Comparison of ENCODE assay signal across 11 cellular contexts in genomic region chr2:136376211-136376610, GRCh38.
DNase-seq lines count a peak whose midpoint lies in the region; ATAC-seq, FAIRE-seq and TF ChIP-seq lines count a peak whose summit lies in the region.
"Had no signal": no experiment of that assay in that cellular context is flagged by ENCODE, and none has a peak within 500 bp of the region (broad histone marks: within the 10 kb centered on the region; RNA-seq: fewer than 3 reads in every experiment).

No MANE protein-coding gene starts in this region.

- H2AFZ ChIP-seq in OCI-LY3 (ENCODE audit: low read depth, low read length) (no peak overlapping the region), GM12878 (ENCODE audit: control insufficient read depth, low read depth, low read length) (no peak overlapping the region)
- H2AFZ ChIP-seq: parathyroid adenoma had no signal

- H3K9me3 Mint-ChIP-seq in stimulated activated effector memory CD8-positive, alpha-beta T cell treated with anti-CD3 and anti-CD28 coated beads, Interleukin-12 subunit alpha, Interleukin-12 subunit beta, amount 100 ng/mL, for 72 hours, result no peaks in the 10 kb centered on the region

- in situ Hi-C loops in GM12878 (cut with MboI), result loop anchor here (5.0 to 25.0 kb wide), 2 partner anchors 319 to 1389 kb away; no protein-coding TSS in a partner anchor

- DNase-seq in activated CD8-positive, alpha-beta memory T cell treated with anti-CD3 and anti-CD28 coated beads for 24 hours, result peak; percentile 57
- no peak for DNase-seq in activated CD8-positive, alpha-beta memory T cell treated with anti-CD3 and anti-CD28 coated beads, Interleukin-2, amount 50 U/mL, for 4 hours
- no peak for DNase-seq in GM12878 (ENCODE audit: low read depth, low spot score)
- DNase-seq in stimulated activated effector memory CD8-positive, alpha-beta T cell treated with anti-CD3 and anti-CD28 coated beads, Interleukin-12 subunit alpha, Interleukin-12 subunit beta, amount 100 ng/mL, for 72 hours (ENCODE audit: low spot score in 2 of 2), result no peak
- no peak for DNase-seq in globus pallidus (ENCODE audit: low spot score)
- no peak for DNase-seq in prostate gland (ENCODE audit: low spot score)
- no peak for DNase-seq in T1000 (lab: John Stamatoyannopoulos, UW)
- DNase-seq: esophagus squamous epithelium, KG1 had no signal

- no peaks in the 10 kb centered on the region for H3K79me2 ChIP-seq in OCI-LY3 (ENCODE audit: low read length)
- H3K79me2 ChIP-seq in GM12878 (ENCODE audit: control insufficient read depth, insufficient read depth, low read length), result no peaks in the 10 kb centered on the region
- H3K79me2 ChIP-seq: parathyroid adenoma had no signal

- FAIRE-seq in GM12878 (lab: Jason Lieb, UNC), result no peak

- H3K4me3 Mint-ChIP-seq in stimulated activated effector memory CD8-positive, alpha-beta T cell treated with anti-CD3 and anti-CD28 coated beads, Interleukin-12 subunit alpha, Interleukin-12 subunit beta, amount 100 ng/mL, for 72 hours, result peak overlapping the region; percentile 42

- H3K4me1 Mint-ChIP-seq in stimulated activated effector memory CD8-positive, alpha-beta T cell treated with anti-CD3 and anti-CD28 coated beads, Interleukin-12 subunit alpha, Interleukin-12 subunit beta, amount 100 ng/mL, for 72 hours, result peaks cover 49% of the 10 kb centered on the region

- H3K4me1 ChIP-seq in OCI-LY3 (ENCODE audit: low read length), result peaks cover 52% of the 10 kb centered on the region
- H3K4me1 ChIP-seq in GM12878 (ENCODE audit: control insufficient read depth, insufficient read depth, low read length), result peaks cover 30% of the 10 kb centered on the region
- no peaks in the 10 kb centered on the region for H3K4me1 ChIP-seq in prostate gland (replicated peaks)
- H3K4me1 ChIP-seq: parathyroid adenoma had no signal

- TF ChIP-seq EP300 in GM12878 (IDR thresholded peaks at IDR 0.05; ENCODE audit: borderline replicate concordance in 1 of 2, control insufficient read depth in 1 of 2, low read depth in 2 of 2, low read length in 2 of 2), result no peak

- H3K36me3 ChIP-seq in OCI-LY3 (replicated peaks; ENCODE audit: low read depth, low read length), result no peaks in the 10 kb centered on the region
- H3K36me3 ChIP-seq in GM12878 (ENCODE audit: control insufficient read depth in 2 of 2, insufficient read depth in 2 of 2, low read length in 1 of 2), result no peaks in the 10 kb centered on the region
- no peaks in the 10 kb centered on the region for H3K36me3 ChIP-seq in prostate gland
- H3K36me3 ChIP-seq: esophagus squamous epithelium had no signal

- H3K36me3 Mint-ChIP-seq in stimulated activated effector memory CD8-positive, alpha-beta T cell treated with anti-CD3 and anti-CD28 coated beads, Interleukin-12 subunit alpha, Interleukin-12 subunit beta, amount 100 ng/mL, for 72 hours, result no peaks in the 10 kb centered on the region

- H3K4me3 ChIP-seq in OCI-LY3 (ENCODE audit: low read length) (peak overlapping the region; percentile 54; the same call in 1 of the 2 replicates), GM12878 (no peak overlapping the region), prostate gland (no peak overlapping the region)
- H3K4me3 ChIP-seq: esophagus squamous epithelium had no signal

- no peak for ATAC-seq in GM12878
- ATAC-seq in stimulated activated effector memory CD8-positive, alpha-beta T cell treated with anti-CD3 and anti-CD28 coated beads, Interleukin-12 subunit alpha, Interleukin-12 subunit beta, amount 100 ng/mL, for 72 hours, result no peak

- H3K27ac ChIP-seq in OCI-LY3 (ENCODE audit: low read length) (peak overlapping the region; percentile 68; the same call in 1 of the 2 replicates), GM12878 (ENCODE audit: control insufficient read depth, insufficient read depth) (peak overlapping the region; percentile 51; the same call in 1 of the 2 replicates), prostate gland (no peak overlapping the region)
- H3K27ac ChIP-seq: esophagus squamous epithelium, parathyroid adenoma had no signal

- RAD21 ChIA-PET in GM12878 (lab: Charles Lee; ENCODE audit: unreplicated experiment), result interaction anchor here (0.6 to 11.9 kb wide), 33 partner anchors 9 to 460 kb away, joined by 3 to 254 read pairs (median 8); no protein-coding TSS in a partner anchor

- TF ChIP-seq CTCF in OCI-LY3 (IDR thresholded peaks at IDR 0.05; ENCODE audit: low read depth, low read length) (no peak), GM12878 (IDR thresholded peaks at IDR 0.05 in 2 of 3, conservative IDR thresholded peaks at IDR 0.05 in 1 of 3; ENCODE audit: control insufficient read depth in 2 of 3, extremely low read depth in 1 of 3, insufficient read depth in 1 of 3, low read depth in 3 of 3, low read length in 3 of 3) (no peak), prostate gland (IDR thresholded peaks at IDR 0.05) (no peak)

- POLR2A ChIA-PET in GM12878 (lab: Charles Lee), result interaction anchor here (0.5 to 2.6 kb wide), 18 partner anchors 39 to 249 kb away, joined by 3 to 11 read pairs (median 4); no protein-coding TSS in a partner anchor

- 84% methylated on average over 6 of the region's 6 CpGs for WGBS in GM12878 (ENCODE audit: insufficient coverage, insufficient replicate concordance, low lambda C conversion rate, missing lambda C conversion rate)
- 92% methylated on average over 6 of the region's 6 CpGs for WGBS in prostate gland

- H3K9ac ChIP-seq in OCI-LY3 (ENCODE audit: low read length) (peak overlapping the region; percentile 9; the same call in 1 of the 2 replicates), GM12878 (ENCODE audit: control insufficient read depth, insufficient read depth, low read length) (no peak overlapping the region)
- H3K9ac ChIP-seq: parathyroid adenoma had no signal

- no peaks in the 10 kb centered on the region for H3K9me3 ChIP-seq in OCI-LY3 (ENCODE audit: insufficient read depth, low read length)
- H3K9me3 ChIP-seq in GM12878 (replicated peaks; ENCODE audit: control insufficient read depth, insufficient read depth, low read length), result peaks cover 3% of the 10 kb centered on the region; the same call in 2 of the 3 replicates
- no peaks in the 10 kb centered on the region for H3K9me3 ChIP-seq in prostate gland
- H3K9me3 ChIP-seq: esophagus squamous epithelium had no signal

- intact Hi-C loops in GM12878 (cut with micrococcal nuclease; ENCODE audit: unreplicated experiment) (loop anchor here (5.0 kb wide), 1 partner anchor 64 kb away; no protein-coding TSS in a partner anchor), prostate gland (cut with DNase I) (no loop called here)

- peak overlapping the region; percentile 92 for H3K27ac Mint-ChIP-seq in stimulated activated effector memory CD8-positive, alpha-beta T cell treated with anti-CD3 and anti-CD28 coated beads, Interleukin-12 subunit alpha, Interleukin-12 subunit beta, amount 100 ng/mL, for 72 hours

- BruUV-seq in GM12878 (replicated peaks; lab: Mats Ljungman, UMichigan), result no TSS peak

- H3K27me3 ChIP-seq in OCI-LY3 (ENCODE audit: low read depth, low read length) (peaks cover 36% of the 10 kb centered on the region), GM12878 (replicated peaks in 1 of 2; ENCODE audit: control insufficient read depth in 2 of 2, insufficient read depth in 2 of 2, low read length in 1 of 2) (no peaks in the 10 kb centered on the region), prostate gland (replicated peaks; ENCODE audit: insufficient read depth) (no peaks in the 10 kb centered on the region)
- H3K27me3 ChIP-seq: esophagus squamous epithelium had no signal

- TF ChIP-seq POLR2A in GM12878 (IDR thresholded peaks at IDR 0.05; ENCODE audit: low read depth, low read length) (no peak), prostate gland (IDR thresholded peaks at IDR 0.05) (no peak)

- peak overlapping the region; percentile 76 for H3K4me2 ChIP-seq in OCI-LY3 (ENCODE audit: low read length)
- H3K4me2 ChIP-seq in GM12878 (ENCODE audit: control insufficient read depth, insufficient read depth), result no peak overlapping the region; the same call in 1 of the 2 replicates

- SMC1A ChIA-PET in GM12878 (lab: Charles Lee; ENCODE audit: uncharacterized antibody, unreplicated experiment), result interaction anchor here (0.8 to 13.2 kb wide), 46 partner anchors 8 to 460 kb away, joined by 3 to 348 read pairs (median 6); partner anchors contain the start of gene CXCR4

- H4K20me1 ChIP-seq in OCI-LY3 (ENCODE audit: insufficient read depth, low read length), result no peaks in the 10 kb centered on the region
- no peaks in the 10 kb centered on the region for H4K20me1 ChIP-seq in GM12878 (ENCODE audit: control insufficient read depth, insufficient read depth)

- CTCF ChIA-PET in GM12878 (lab: Yijun Ruan, JAX), result interaction anchor here (0.6 to 13.1 kb wide), 20 partner anchors 9 to 460 kb away, joined by 3 to 378 read pairs (median 5); no protein-coding TSS in a partner anchor

- no peak for TF ChIP-seq RAD21 in GM12878 (IDR thresholded peaks at IDR 0.05; ENCODE audit: insufficient read depth, low read depth, low read length)

TF ChIP-seq in GM12878, 131 proteins besides CTCF, POLR2A, EP300 and RAD21:
- TF ChIP-seq MLLT1 (IDR thresholded peaks at IDR 0.05) (peak; percentile 49; the same call in 1 of the 2 replicates), STAT1 (conservative IDR thresholded peaks at IDR 0.05) (no peak)

Comparison
In these comparisons a context has a peak if more than half of its experiments do, and no peak if none do; other contexts are left out.
1. H3K27ac ChIP-seq: peak in OCI-LY3 (single experiment) and GM12878 (single experiment); none in prostate gland (0 of 2).